14 cellular contexts compared by ENCODE assay signal in the genomic region with DNA sequence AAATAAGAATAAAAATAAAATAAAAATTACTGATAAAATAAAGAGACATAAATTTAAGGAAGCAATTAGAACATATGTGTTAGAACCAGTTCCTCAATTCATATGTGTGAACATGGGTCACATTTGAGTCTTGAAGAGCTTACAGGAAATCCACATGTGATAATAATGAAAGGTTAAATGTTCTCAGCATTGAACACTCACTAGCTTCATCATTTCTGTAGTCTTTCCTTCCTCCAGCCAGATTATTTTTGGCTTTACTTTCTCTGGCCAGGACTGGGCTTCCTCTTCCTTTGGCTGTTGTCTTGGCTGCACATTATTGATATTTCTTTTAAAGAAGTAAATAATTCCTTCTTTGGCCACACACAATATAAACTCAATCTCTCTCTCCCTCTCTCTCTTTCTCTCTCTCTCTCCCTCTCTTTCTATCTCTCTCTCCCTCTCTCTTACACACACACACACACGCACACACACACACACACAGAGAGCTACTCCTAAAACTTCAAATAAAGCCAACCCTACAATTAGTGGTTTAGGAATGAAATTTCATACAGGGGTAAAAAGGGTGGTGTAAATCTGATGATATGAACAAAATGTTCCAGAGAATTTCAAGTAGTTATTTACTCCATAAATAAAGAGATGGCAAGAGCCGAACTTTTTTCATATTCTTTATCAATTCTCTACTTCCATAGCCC.
DNase-seq lines count a peak whose midpoint lies in the region; ATAC-seq and TF ChIP-seq lines count a peak whose summit lies in the region.
"Had no signal": no experiment of that assay in that cellular context is flagged by ENCODE, and none has a peak within 500 bp of the region (broad histone marks: within the 10 kb centered on the region; RNA-seq: fewer than 3 reads in every experiment).

No MANE protein-coding gene starts in this region.

- H3K27ac ChIP-seq in VCaP (peak overlapping the region; percentile 15; the same call in 1 of the 2 replicates), right cardiac atrium (ENCODE audit: low read length) (no peak overlapping the region), thyroid gland (peak overlapping the region; percentile 16 to 54 (median 22))

- H3K4me3 Mint-ChIP-seq in chondrocyte (ENCODE audit: unreplicated experiment): no peak overlapping the region
- H3K4me3 Mint-ChIP-seq: activated naive CD8-positive, alpha-beta T cell treated with anti-CD3 and anti-CD28 coated beads for 36 hours had no signal

- no peaks in the 10 kb centered on the region for H3K4me1 ChIP-seq in right cardiac atrium (ENCODE audit: control insufficient read depth, insufficient read depth, low read length)
- no peaks in the 10 kb centered on the region for H3K4me1 ChIP-seq in thyroid gland

- H3K36me3 ChIP-seq in thyroid gland: no peaks in the 10 kb centered on the region
- H3K36me3 ChIP-seq: esophagus squamous epithelium had no signal

- H3K27ac Mint-ChIP-seq in chondrocyte (ENCODE audit: unreplicated experiment): no peak overlapping the region
- H3K27ac Mint-ChIP-seq: activated naive CD8-positive, alpha-beta T cell treated with anti-CD3 and anti-CD28 coated beads for 36 hours had no signal

- DNase-seq in NCI-H2107 treated with DMSO at 0.1 percent for 48 hours (lab: John Stamatoyannopoulos, UW; ENCODE audit: unreplicated experiment) (peak; percentile 16), NCI-H2107 (lab: John Stamatoyannopoulos, UW) (no peak), right cardiac atrium (peak in 1 of 3 donors; percentile 63), thyroid gland (no peak), NK-92 (lab: John Stamatoyannopoulos, UW; ENCODE audit: unreplicated experiment) (no peak), iPS-NIHi7 (ENCODE audit: extremely low spot score) (no peak), chondrocyte (ENCODE audit: low spot score) (no peak)
- DNase-seq: 8988T; activated naive CD8-positive, alpha-beta T cell treated with anti-CD3 and anti-CD28 coated beads for 36 hours; esophagus squamous epithelium; KG1; NCI-H187 treated with DMSO at 0.1 percent for 48 hours had no signal

- peak; percentile 89 to 95 for ATAC-seq in right cardiac atrium

- H3K4me3 ChIP-seq in right cardiac atrium (ENCODE audit: low read length) (no peak overlapping the region), thyroid gland (replicated peaks in 1 of 3) (no peak overlapping the region)
- H3K4me3 ChIP-seq: esophagus squamous epithelium, smooth muscle cell had no signal

- TF ChIP-seq CTCF in VCaP (conservative IDR thresholded peaks at IDR 0.05) (no peak), thyroid gland (IDR thresholded peaks at IDR 0.05) (no peak), chondrocyte (IDR thresholded peaks at IDR 0.05) (no peak)

- H3K9me3 ChIP-seq in right cardiac atrium (ENCODE audit: control insufficient read depth, low read length) (no peaks in the 10 kb centered on the region), thyroid gland (no peaks in the 10 kb centered on the region)
- H3K9me3 ChIP-seq: esophagus squamous epithelium had no signal

- intact Hi-C loops in right cardiac atrium (cut with DNase I): no loop called here
- intact Hi-C loops in thyroid gland (cut with DNase I): no loop called here

- H3K4me1 Mint-ChIP-seq in chondrocyte (ENCODE audit: low read depth): peaks cover 9% of the 10 kb centered on the region
- H3K4me1 Mint-ChIP-seq: activated naive CD8-positive, alpha-beta T cell treated with anti-CD3 and anti-CD28 coated beads for 36 hours had no signal

- H3K9me3 Mint-ChIP-seq in chondrocyte (ENCODE audit: low read depth): peaks cover 5% of the 10 kb centered on the region

- peaks cover 2% of the 10 kb centered on the region for H3K36me3 Mint-ChIP-seq in chondrocyte (ENCODE audit: low read depth)
- H3K36me3 Mint-ChIP-seq: activated naive CD8-positive, alpha-beta T cell treated with anti-CD3 and anti-CD28 coated beads for 36 hours had no signal

- H3K27me3 ChIP-seq in right cardiac atrium (ENCODE audit: control insufficient read depth, insufficient read depth) (no peaks in the 10 kb centered on the region), thyroid gland (no peaks in the 10 kb centered on the region)
- H3K27me3 ChIP-seq: esophagus squamous epithelium had no signal

- no peaks in the 10 kb centered on the region for H3K27me3 Mint-ChIP-seq in chondrocyte (ENCODE audit: low read depth)

- 49% methylated on average over 2 of the region's 2 CpGs for WGBS in right cardiac atrium
- WGBS in thyroid gland, 2 donors: 75 to 78% methylated on average over 2 of the region's 2 CpGs

- TF ChIP-seq POLR2A in thyroid gland (IDR thresholded peaks at IDR 0.05): no peak
